Comparison of ENCODE assay signal across 11 cellular contexts in the genomic region with DNA sequence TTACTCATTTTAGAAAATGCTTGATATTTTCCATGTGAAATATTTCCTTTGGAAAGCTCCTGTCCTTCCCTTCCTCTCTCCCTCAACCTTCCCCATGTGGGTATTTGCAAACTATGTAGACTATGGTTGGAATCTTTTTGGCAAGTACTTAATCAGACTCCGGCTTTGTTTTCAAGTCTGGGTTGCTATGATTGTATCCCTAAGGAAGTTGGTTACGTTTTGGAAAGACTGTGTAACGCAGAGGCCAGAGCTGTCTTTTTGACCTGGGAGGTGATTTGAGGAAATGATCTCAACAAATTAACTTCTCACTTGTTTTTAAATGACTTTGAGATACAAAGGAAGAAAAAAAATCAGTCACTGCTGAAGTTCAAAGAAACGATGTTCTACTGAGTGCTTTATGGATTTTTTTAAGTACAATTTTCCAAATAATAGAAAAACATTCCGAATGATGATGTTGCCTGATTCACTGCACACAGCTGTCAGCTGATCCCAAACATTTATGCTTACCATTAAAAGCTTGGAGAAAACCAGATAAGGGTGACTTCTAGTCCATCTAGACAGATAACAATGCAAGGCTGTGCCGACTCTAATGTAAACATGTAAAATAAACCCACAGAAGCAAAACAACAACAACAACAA.
DNase-seq lines count a peak whose midpoint lies in the region; ATAC-seq, FAIRE-seq and TF ChIP-seq lines count a peak whose summit lies in the region.
"Had no signal": no experiment of that assay in that cellular context is flagged by ENCODE, and none has a peak within 500 bp of the region (broad histone marks: within the 10 kb centered on the region; RNA-seq: fewer than 3 reads in every experiment).

No MANE protein-coding gene starts in this region.

- ATAC-seq in left ventricle myocardium superior (peak; percentile 98), HG03571 (IDR thresholded peaks at IDR 0.05; ENCODE audit: unreplicated experiment) (no peak)

- peak overlapping the region; percentile 66 for H3K27ac ChIP-seq in rectal smooth muscle tissue (ENCODE audit: low read depth, low read length)

- in situ Hi-C loops in astrocyte of the cerebellum (cut with HindIII; ENCODE audit: low sequenced_read_pairs) = no loop called here

- peaks cover 10% of the 10 kb centered on the region for H3K4me1 ChIP-seq in rectal smooth muscle tissue (ENCODE audit: control insufficient read depth, insufficient read depth, low read length)
- H3K4me1 ChIP-seq: Caco-2 had no signal

- H3K36me3 ChIP-seq in rectal smooth muscle tissue (ENCODE audit: control insufficient read depth, insufficient read depth, low read length) = no peaks in the 10 kb centered on the region

- no peak for TF ChIP-seq POLR2A in GM12892 (IDR thresholded peaks at IDR 0.05; ENCODE audit: low read depth, low read length)

- peak; percentile 33 for DNase-seq in Daoy (ENCODE audit: low read depth)
- peak; percentile 87 for DNase-seq in astrocyte of the cerebellum (ENCODE audit: low read depth)
- DNase-seq in left ventricle myocardium superior = no peak
- no peak for DNase-seq in foreskin melanocyte
- DNase-seq in NCI-H510A (lab: John Stamatoyannopoulos, UW) = no peak
- no peak for DNase-seq in GM12892 (ENCODE audit: insufficient read length)
- DNase-seq: Caco-2, NCI-H1694 treated with DMSO at 0.1 percent for 48 hours had no signal

- TF ChIP-seq CTCF in astrocyte of the cerebellum (IDR thresholded peaks at IDR 0.05; ENCODE audit: low read depth, low read length, missing control alignments) = no peak

- H3K4me3 ChIP-seq in astrocyte of the cerebellum (ENCODE audit: low read depth, low read length) (no peak overlapping the region), rectal smooth muscle tissue (ENCODE audit: low read length) (no peak overlapping the region)

- H3K27me3 ChIP-seq in rectal smooth muscle tissue (ENCODE audit: control insufficient read depth, insufficient read depth, low read length) = no peaks in the 10 kb centered on the region

- intact Hi-C loops in left ventricle myocardium superior (cut with micrococcal nuclease) = no loop called here

- FAIRE-seq in GM12892 (lab: Jason Lieb, UNC) = no peak
- FAIRE-seq: GM19239 had no signal

- no peak overlapping the region for H3K9ac ChIP-seq in rectal smooth muscle tissue (ENCODE audit: low read length)

Comparison
In these comparisons a context has a peak if more than half of its experiments do, and no peak if none do; other contexts are left out.
1. DNase-seq: peak in Daoy (single experiment) and astrocyte of the cerebellum (single experiment); none in left ventricle myocardium superior (single experiment), foreskin melanocyte (single experiment), NCI-H510A (single experiment) and GM12892 (single experiment).